ENCODE assay signal across 36 cellular contexts in genomic region chr3:128539376-128539775, GRCh38.
"Had no signal": no experiment of that assay in that cellular context is flagged by ENCODE, and none has a peak within 500 bp of the region (broad histone marks: within the 10 kb centered on the region; RNA-seq: fewer than 3 reads in every experiment).

No MANE protein-coding gene starts in this region.

- H3K4me3 ChIP-seq: MG63 had no signal

- H3K36me3 ChIP-seq: MG63 had no signal

- DNase-seq: Karpas-422, Kasumi-1, MG63, MM.1S, MV-4-11, NCI-H1048, NCI-H1092, NCI-H1092 treated with DMSO at 0.1 percent for 48 hours, NCI-H1105, NCI-H1105 treated with DMSO at 0.1 percent for 48 hours, NCI-H1417, NCI-H1417 treated with DMSO at 0.1 percent for 48 hours, NCI-H1436, NCI-H1436 treated with DMSO at 0.1 percent for 48 hours, NCI-H146, NCI-H1694, NCI-H1694 treated with DMSO at 0.1 percent for 48 hours, NCI-H187, NCI-H187 treated with DMSO at 0.1 percent for 48 hours, NCI-H1930, NCI-H2029, NCI-H2029 treated with DMSO at 0.1 percent for 48 hours, NCI-H2081, NCI-H2081 treated with DMSO at 0.1 percent for 48 hours, NCI-H2107, NCI-H2171, NCI-H2171 treated with DMSO at 0.1 percent for 48 hours, NCI-H2227 treated with DMSO at 0.1 percent for 48 hours, NCI-H226, NCI-H345, NCI-H446, NCI-H446 treated with DMSO at 0.1 percent for 48 hours, NCI-H510A, NCI-H510A treated with DMSO at 0.1 percent for 48 hours, NCI-H524, NCI-H524 treated with DMSO at 0.1 percent for 48 hours had no signal
